ENCODE assay signal across 11 cellular contexts in the genomic region with DNA sequence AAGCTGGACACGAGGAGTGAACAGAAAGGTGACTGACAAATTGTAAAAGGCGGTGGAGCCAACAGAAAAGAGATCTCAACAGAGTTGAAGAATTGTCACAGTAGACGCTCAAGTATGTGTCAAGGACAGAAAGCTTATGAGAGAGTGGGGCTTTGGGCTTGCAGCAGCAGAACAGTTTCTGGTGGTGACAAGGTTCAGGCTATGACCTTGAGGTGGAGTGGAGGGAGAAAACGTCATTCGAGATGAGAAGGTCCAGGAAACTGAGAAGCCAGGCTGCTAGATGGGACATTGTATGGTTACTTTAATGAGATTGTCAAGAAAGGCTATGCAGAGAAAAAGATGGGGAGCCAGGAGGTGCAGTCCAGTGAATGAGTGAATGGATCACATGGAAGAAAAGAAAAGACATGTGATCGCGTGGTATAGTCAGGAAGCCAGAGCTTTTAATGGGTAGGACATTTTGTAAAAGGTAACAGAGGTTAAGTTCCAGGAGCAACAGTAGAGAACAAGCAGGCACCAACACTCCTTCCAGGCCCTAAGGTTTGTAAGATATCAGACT.
DNase-seq lines count a peak whose midpoint lies in the region; ATAC-seq and TF ChIP-seq lines count a peak whose summit lies in the region.
"Had no signal": no experiment of that assay in that cellular context is flagged by ENCODE, and none has a peak within 500 bp of the region (broad histone marks: within the 10 kb centered on the region; RNA-seq: fewer than 3 reads in every experiment).

No MANE protein-coding gene starts in this region.

- H3K9me3 Mint-ChIP-seq in activated T-helper 17 cell treated with anti-CD3 and anti-CD28 coated beads, Interleukin-2, amount 50 U/mL, for 72 hours: peaks cover 4% of the 10 kb centered on the region

- DNase-seq in GM12865 (ENCODE audit: low read depth) (peak; percentile 29), mucosa of descending colon (no peak), NAMALWA (ENCODE audit: low spot score) (no peak), dermis blood vessel endothelial cell (no peak)
- DNase-seq: activated CD4-positive, alpha-beta T cell treated with anti-CD3 and anti-CD28 coated beads for 1 hour; foreskin fibroblast; trophoblast cell had no signal

- H3K9ac ChIP-seq in mucosa of stomach (ENCODE audit: low read length): peak overlapping the region; percentile 14

- H2AFZ ChIP-seq in ACC112 (ENCODE audit: low read length, unreplicated experiment): peak overlapping the region; percentile 72

- H3K4me3 Mint-ChIP-seq in activated T-helper 17 cell treated with anti-CD3 and anti-CD28 coated beads, Interleukin-2, amount 50 U/mL, for 72 hours: no peak overlapping the region

- H3K79me2 ChIP-seq in ACC112 (ENCODE audit: control insufficient read depth, insufficient read depth, low read length, unreplicated experiment): no peaks in the 10 kb centered on the region

- H3K36me3 ChIP-seq in ACC112 (ENCODE audit: insufficient read depth, low read length) (no peaks in the 10 kb centered on the region), mucosa of stomach (ENCODE audit: control insufficient read depth, insufficient read depth, low read length) (no peaks in the 10 kb centered on the region), mucosa of descending colon (ENCODE audit: low read depth) (no peaks in the 10 kb centered on the region)

- H3K4me1 ChIP-seq in ACC112 (ENCODE audit: control insufficient read depth, insufficient read depth, low read length, unreplicated experiment): no peaks in the 10 kb centered on the region
- peaks cover 5% of the 10 kb centered on the region for H3K4me1 ChIP-seq in mucosa of stomach (ENCODE audit: control insufficient read depth, insufficient read depth, low read length)
- no peaks in the 10 kb centered on the region for H3K4me1 ChIP-seq in mucosa of descending colon (ENCODE audit: low read depth)

- no peaks in the 10 kb centered on the region for H3K36me3 Mint-ChIP-seq in activated T-helper 17 cell treated with anti-CD3 and anti-CD28 coated beads, Interleukin-2, amount 50 U/mL, for 72 hours (ENCODE audit: low read depth)

- no peak overlapping the region for H3K27ac ChIP-seq in ACC112 (ENCODE audit: low read depth, low read length)

- ATAC-seq in activated T-helper 17 cell treated with anti-CD3 and anti-CD28 coated beads, Interleukin-2, amount 50 U/mL, for 72 hours (replicated peaks): peak; percentile 73
- ATAC-seq in mucosa of descending colon (no peak), GM21528 (IDR thresholded peaks at IDR 0.05; ENCODE audit: low FRiP score, unreplicated experiment) (no peak)

- H3K27me3 ChIP-seq in ACC112 (ENCODE audit: insufficient read depth, low read length): peaks cover 8% of the 10 kb centered on the region; the same call in 1 of the 2 replicates
- no peaks in the 10 kb centered on the region for H3K27me3 ChIP-seq in mucosa of stomach (ENCODE audit: control insufficient read depth, insufficient read depth, low read length)

- H3K27me3 Mint-ChIP-seq in activated T-helper 17 cell treated with anti-CD3 and anti-CD28 coated beads, Interleukin-2, amount 50 U/mL, for 72 hours: no peaks in the 10 kb centered on the region

- TF ChIP-seq CTCF in GM12865 (IDR thresholded peaks at IDR 0.05; ENCODE audit: insufficient read depth, low read depth, low read length, missing control alignments): no peak
- no peak for TF ChIP-seq CTCF in mucosa of descending colon (IDR thresholded peaks at IDR 0.05)

- intact Hi-C loops in mucosa of descending colon (cut with DNase I, micrococcal nuclease): no loop called here

- no peak overlapping the region for H3K27ac Mint-ChIP-seq in activated T-helper 17 cell treated with anti-CD3 and anti-CD28 coated beads, Interleukin-2, amount 50 U/mL, for 72 hours

- H3K4me1 Mint-ChIP-seq in activated T-helper 17 cell treated with anti-CD3 and anti-CD28 coated beads, Interleukin-2, amount 50 U/mL, for 72 hours: peaks cover 3% of the 10 kb centered on the region

- H3K9me3 ChIP-seq in mucosa of stomach (ENCODE audit: control insufficient read depth, low read length) (no peaks in the 10 kb centered on the region), mucosa of descending colon (no peaks in the 10 kb centered on the region)

- peak overlapping the region; percentile 82 for H3K4me3 ChIP-seq in ACC112 (ENCODE audit: low read depth, low read length)
- H3K4me3 ChIP-seq in GM12865 (ENCODE audit: low read depth, low read length): peak overlapping the region; percentile 57
- H3K4me3 ChIP-seq in mucosa of stomach (ENCODE audit: low read length): no peak overlapping the region
- H3K4me3 ChIP-seq in mucosa of descending colon: no peak overlapping the region

Comparison
In these comparisons a context has a peak if more than half of its experiments do, and no peak if none do; other contexts are left out.
1. H3K4me3 ChIP-seq: peak in ACC112 (single experiment) and GM12865 (single experiment); none in mucosa of stomach (single experiment) and mucosa of descending colon (single experiment).